Comparison of ENCODE assay signal across 1 cellular context in the genomic region with DNA sequence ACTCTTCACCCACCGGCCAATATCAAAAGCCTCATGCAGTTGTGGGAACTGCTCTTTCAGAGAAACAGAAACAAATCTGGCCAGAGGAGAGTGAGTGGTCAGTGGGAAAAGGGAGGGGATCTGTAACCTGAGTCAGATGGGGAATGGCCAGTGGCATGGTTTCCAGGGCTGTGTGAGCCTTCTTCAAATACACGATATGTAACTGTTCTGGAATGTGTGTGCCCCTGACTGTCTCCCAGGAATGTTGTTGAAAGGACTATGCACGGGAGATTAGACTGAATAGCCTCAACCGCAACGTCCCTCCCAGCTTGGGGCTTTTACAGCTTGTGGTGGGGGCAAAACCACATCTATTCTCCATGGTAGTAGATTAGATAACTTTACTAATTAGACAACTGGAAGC.
TF ChIP-seq lines count a peak whose summit lies in the region.

No MANE protein-coding gene starts in this region.

TF ChIP-seq in SK-N-SH, 30 proteins besides CTCF, POLR2A, EP300 and RAD21 (continued from another document):
- TF ChIP-seq ZBTB33 (IDR thresholded peaks at IDR 0.05; ENCODE audit: borderline replicate concordance, low read depth) (peak; percentile 91), NFIC (IDR thresholded peaks at IDR 0.05; ENCODE audit: borderline replicate concordance) (peak; percentile 95), TAF1 (IDR thresholded peaks at IDR 0.05; ENCODE audit: borderline replicate concordance, low read depth, low read length) (peak; percentile 54; the same call in 1 of the 2 replicates), REST (IDR thresholded peaks at IDR 0.05; ENCODE audit: low read depth, low read length) (peak; percentile 66), GATA2 (CRISPR knock-in tag; IDR thresholded peaks at IDR 0.05) (no peak), TEAD4 (IDR thresholded peaks at IDR 0.05; ENCODE audit: borderline replicate concordance, insufficient read depth) (peak; percentile 99), JUND (IDR thresholded peaks at IDR 0.05) (peak; percentile 95), ELF1 (IDR thresholded peaks at IDR 0.05) (no peak), MXI1 (IDR thresholded peaks at IDR 0.05; ENCODE audit: low read depth, low read length) (no peak), TCF12 (IDR thresholded peaks at IDR 0.05) (peak; percentile 99)
